In genomic region chr3:194166682-194167479, GRCh38 we compare ENCODE assay signal across 1 cellular context.
TF ChIP-seq lines count a peak whose summit lies in the region.

No MANE protein-coding gene starts in this region.

TF ChIP-seq in K562, 482 proteins besides CTCF, POLR2A, EP300 and RAD21 (continued from another document):
- TF ChIP-seq STAT6 (CRISPR knock-in tag; IDR thresholded peaks at IDR 0.05) (no peak), HMG20A (CRISPR knock-in tag; conservative IDR thresholded peaks at IDR 0.05) (no peak), ADNP (tag; IDR thresholded peaks at IDR 0.05) (no peak), TOE1 (IDR thresholded peaks at IDR 0.05; ENCODE audit: borderline replicate concordance) (0 out of 2 replicates have a peak, but pooled peaks have one; percentile 30), TOE1 (CRISPR knock-in tag; IDR thresholded peaks at IDR 0.05; ENCODE audit: borderline replicate concordance, low read depth) (no peak), ZNF436 (CRISPR knock-in tag; IDR thresholded peaks at IDR 0.05) (no peak), ZBTB34 (CRISPR knock-in tag; IDR thresholded peaks at IDR 0.05) (no peak), NFRKB (IDR thresholded peaks at IDR 0.05; ENCODE audit: low read depth) (0 out of 2 replicates have a peak, but pooled peaks have one; percentile 26), NBN (IDR thresholded peaks at IDR 0.05; ENCODE audit: low read depth) (peak; percentile 33; the same call in 1 of the 2 replicates), CBFA2T3 (IDR thresholded peaks at IDR 0.05) (0 out of 2 replicates have a peak, but pooled peaks have one; percentile 9), HDAC3 (IDR thresholded peaks at IDR 0.05; ENCODE audit: borderline replicate concordance, partially characterized antibody) (no peak), HSF4 (CRISPR knock-in tag; IDR thresholded peaks at IDR 0.05; ENCODE audit: borderline replicate concordance) (no peak), ELF2 (CRISPR knock-in tag; IDR thresholded peaks at IDR 0.05) (no peak), MTA3 (IDR thresholded peaks at IDR 0.05; ENCODE audit: borderline replicate concordance) (peak; percentile 39; the same call in 1 of the 2 replicates), FOXK2 (conservative IDR thresholded peaks at IDR 0.05 in 1 of 2, IDR thresholded peaks at IDR 0.05 in 1 of 2; ENCODE audit: low read depth in 2 of 2) (peak; percentile 78 to 82), SOX6 (IDR thresholded peaks at IDR 0.05) (0 out of 2 replicates have a peak, but pooled peaks have one; percentile 8), DNMT1 (IDR thresholded peaks at IDR 0.05) (no peak), PBX2 (CRISPR knock-in tag; IDR thresholded peaks at IDR 0.05; ENCODE audit: low read depth) (no peak), PBX2 (tag; conservative IDR thresholded peaks at IDR 0.05; ENCODE audit: low read depth) (peak; percentile 66; the same call in 1 of the 2 replicates), FOXJ2 (tag; IDR thresholded peaks at IDR 0.05) (peak; percentile 89), EHMT2 (IDR thresholded peaks at IDR 0.05) (0 out of 2 replicates have a peak, but pooled peaks have one; percentile 9), MEIS2 (IDR thresholded peaks at IDR 0.05; ENCODE audit: partially characterized antibody) (peak; percentile 83), FOXA3 (CRISPR knock-in tag; conservative IDR thresholded peaks at IDR 0.05 in 1 of 2, IDR thresholded peaks at IDR 0.05 in 1 of 2) (peak in 1 of 2 experiments; percentile 78; a peak in 2 of 4 replicates), GATAD2A (IDR thresholded peaks at IDR 0.05) (peak; percentile 64; the same call in 1 of the 2 replicates), RB1 (IDR thresholded peaks at IDR 0.05; ENCODE audit: low read depth) (peak; percentile 29; the same call in 1 of the 2 replicates), CCNT2 (IDR thresholded peaks at IDR 0.05; ENCODE audit: borderline replicate concordance, extremely low read depth, insufficient read length, low read depth, low read length) (peak; percentile 17)
